Comparison of ENCODE assay signal across 16 cellular contexts in the genomic region with DNA sequence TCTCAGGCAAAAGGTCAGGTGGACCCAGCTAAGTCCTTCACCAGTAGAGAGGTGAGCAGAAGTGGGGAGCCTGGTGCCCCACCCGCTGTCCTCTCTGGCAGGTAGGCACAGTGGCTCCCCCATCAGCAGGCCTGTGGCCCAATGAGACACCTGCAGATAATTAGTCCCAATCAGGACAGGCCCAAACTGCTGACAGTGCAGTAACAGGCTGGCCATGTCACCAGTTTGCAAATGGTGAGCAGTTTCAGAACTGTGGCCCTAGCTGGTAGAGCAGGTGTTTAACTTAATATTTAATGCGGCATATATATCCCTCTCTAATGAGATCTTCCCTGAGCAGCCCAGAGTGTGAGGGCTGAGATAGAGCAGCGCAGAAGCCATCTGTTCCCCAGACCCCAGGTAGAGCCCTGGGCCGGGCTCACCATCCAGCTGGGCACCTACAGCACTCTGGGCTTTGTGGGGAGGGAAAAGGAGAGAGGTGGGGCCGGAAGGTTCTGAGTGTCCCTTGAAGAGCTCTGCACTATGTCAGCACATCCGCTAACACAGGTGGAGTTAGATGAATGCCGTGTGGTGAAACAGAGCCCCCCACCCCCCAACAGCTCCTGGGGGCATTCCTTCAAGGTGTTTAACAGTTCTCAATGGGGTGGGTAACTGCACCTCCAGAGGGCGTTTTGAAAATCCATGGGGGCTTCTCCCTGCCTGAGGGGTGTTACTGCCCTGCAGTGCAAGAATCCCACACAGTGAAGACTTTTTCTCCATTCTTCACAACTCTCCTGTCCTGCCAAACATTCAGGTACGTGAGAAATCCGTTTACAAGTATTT.
A peak's percentile ranks its signal among the peaks of the same experiment; 100 is the strongest.
DNase-seq lines count a peak whose midpoint lies in the region; ATAC-seq and TF ChIP-seq lines count a peak whose summit lies in the region.
"Had no signal": no experiment of that assay in that cellular context is flagged by ENCODE, and none has a peak within 500 bp of the region (broad histone marks: within the 10 kb centered on the region; RNA-seq: fewer than 3 reads in every experiment).

No MANE protein-coding gene starts in this region.

- H3K27me3 ChIP-seq in DND-41 (ENCODE audit: insufficient read depth, low read length, poor library complexity) (peaks cover 4% of the 10 kb centered on the region), WERI-Rb-1 (ENCODE audit: insufficient read depth, low read depth, severe bottlenecking) (no peaks in the 10 kb centered on the region)
- H3K27me3 ChIP-seq: testis had no signal

- H3K4me3 Mint-ChIP-seq in HFFc6, result no peak overlapping the region
- H3K4me3 Mint-ChIP-seq in naive B cell, result no peak overlapping the region
- no peak overlapping the region for H3K4me3 Mint-ChIP-seq in type B pancreatic cell
- H3K4me3 Mint-ChIP-seq: dendritic cell treated with granulocyte-macrophage colony-stimulating factor and Interleukin-4, amounts not matched to agents 40 ng/mL and 50 ng/mL, for 4 days; naive thymus-derived CD4-positive, alpha-beta T cell had no signal

- no peak overlapping the region for H3K4me2 ChIP-seq in DND-41 (ENCODE audit: insufficient read depth, low read length)

- no peak for DNase-seq in DND-41
- DNase-seq in HFFc6, result no peak
- DNase-seq in WERI-Rb-1, result no peak
- no peak for DNase-seq in naive B cell
- no peak for DNase-seq in type B pancreatic cell (ENCODE audit: extremely low spot score, unreplicated experiment)
- DNase-seq in erythroblast (lab: John Stamatoyannopoulos, UW), result no peak
- DNase-seq in AG08395 (ENCODE audit: low spot score), result no peak
- DNase-seq: amygdala; hypothalamus; left ventricle myocardium superior; naive thymus-derived CD4-positive, alpha-beta T cell; NCI-H2029 treated with DMSO at 0.1 percent for 48 hours; testis had no signal

- H3K27me3 Mint-ChIP-seq in HFFc6 (ENCODE audit: insufficient read depth) (peaks cover 48% of the 10 kb centered on the region), naive B cell (no peaks in the 10 kb centered on the region), type B pancreatic cell (peaks cover 28% of the 10 kb centered on the region)

- H3K4me1 Mint-ChIP-seq in HFFc6 (ENCODE audit: low read depth) (no peaks in the 10 kb centered on the region), naive B cell (peaks cover 28 to 44% (median 31%) of the 10 kb centered on the region in 3 donors), type B pancreatic cell (ENCODE audit: unreplicated experiment) (no peaks in the 10 kb centered on the region)

- no peak overlapping the region for H3K9ac ChIP-seq in DND-41 (ENCODE audit: low read depth, low read length)

- H3K4me1 ChIP-seq in DND-41 (ENCODE audit: insufficient read depth, low read length), result no peaks in the 10 kb centered on the region
- H3K4me1 ChIP-seq: testis had no signal

- H3K36me3 ChIP-seq in DND-41 (ENCODE audit: insufficient read depth, low read length), result no peaks in the 10 kb centered on the region
- H3K36me3 ChIP-seq in WERI-Rb-1, result peaks cover 19% of the 10 kb centered on the region

- H2AFZ ChIP-seq in DND-41 (ENCODE audit: low read depth, low read length), result no peak overlapping the region

- TF ChIP-seq CTCF in DND-41 (IDR thresholded peaks at IDR 0.05; ENCODE audit: borderline replicate concordance, extremely low read depth, low read length, poor library complexity, severe bottlenecking) (peak; percentile 30), HFFc6 (IDR thresholded peaks at IDR 0.05) (peak; percentile 42; the same call in 1 of the 2 replicates), WERI-Rb-1 (IDR thresholded peaks at IDR 0.05; ENCODE audit: low read depth, low read length) (peak; percentile 35; the same call in 1 of the 2 replicates), type B pancreatic cell (conservative IDR thresholded peaks at IDR 0.05) (no peak)

- peak; percentile 35; the same call in 2 of the 3 replicates for ATAC-seq in DND-41 (ENCODE audit: insufficient read depth, low read depth)
- ATAC-seq in naive B cell (ENCODE audit: low read depth in 2 of 2), result no peak
- ATAC-seq in GM21390 (IDR thresholded peaks at IDR 0.05; ENCODE audit: unreplicated experiment), result no peak
- ATAC-seq: left ventricle myocardium superior; naive thymus-derived CD4-positive, alpha-beta T cell had no signal

- TF ChIP-seq POLR2A in erythroblast (IDR thresholded peaks at IDR 0.05; ENCODE audit: low read length), result no peak

- H3K4me3 ChIP-seq in DND-41 (ENCODE audit: low read depth in 1 of 2, low read length in 2 of 2) (no peak overlapping the region), WERI-Rb-1 (ENCODE audit: low read depth, low read length) (no peak overlapping the region)
- H3K4me3 ChIP-seq: testis had no signal

- H3K9me3 Mint-ChIP-seq in HFFc6 (no peaks in the 10 kb centered on the region; the same call in 1 of the 2 replicates), naive B cell (no peaks in the 10 kb centered on the region), type B pancreatic cell (no peaks in the 10 kb centered on the region)
- H3K9me3 Mint-ChIP-seq: dendritic cell treated with granulocyte-macrophage colony-stimulating factor and Interleukin-4, amounts not matched to agents 40 ng/mL and 50 ng/mL, for 4 days; naive thymus-derived CD4-positive, alpha-beta T cell had no signal

- H3K36me3 Mint-ChIP-seq in HFFc6 (ENCODE audit: low read depth), result no peaks in the 10 kb centered on the region; the same call in 1 of the 2 replicates
- peaks cover 17 to 26% of the 10 kb centered on the region in 2 donors for H3K36me3 Mint-ChIP-seq in naive B cell
- H3K36me3 Mint-ChIP-seq in type B pancreatic cell, result no peaks in the 10 kb centered on the region
- H3K36me3 Mint-ChIP-seq: naive thymus-derived CD4-positive, alpha-beta T cell had no signal

- H3K79me2 ChIP-seq in DND-41 (ENCODE audit: insufficient read depth, low read length), result no peaks in the 10 kb centered on the region

- no peaks in the 10 kb centered on the region for H4K20me1 ChIP-seq in DND-41 (ENCODE audit: insufficient read depth, low read length)

- H3K9me3 ChIP-seq in DND-41 (ENCODE audit: insufficient read depth, low read length, severe bottlenecking) (no peaks in the 10 kb centered on the region), WERI-Rb-1 (ENCODE audit: severe bottlenecking) (no peaks in the 10 kb centered on the region)
- H3K9me3 ChIP-seq: testis had no signal

- H3K27ac Mint-ChIP-seq in HFFc6 (no peak overlapping the region), naive B cell (peak overlapping the region; percentile 49 to 89 (median 76)), type B pancreatic cell (no peak overlapping the region)
- H3K27ac Mint-ChIP-seq: dendritic cell treated with granulocyte-macrophage colony-stimulating factor and Interleukin-4, amounts not matched to agents 40 ng/mL and 50 ng/mL, for 4 days; naive thymus-derived CD4-positive, alpha-beta T cell had no signal

- H3K27ac ChIP-seq in DND-41 (ENCODE audit: low read length) (no peak overlapping the region), WERI-Rb-1 (no peak overlapping the region)
- H3K27ac ChIP-seq: HL-60, testis had no signal

Comparison
In these comparisons a context has a peak if more than half of its experiments do, and no peak if none do; other contexts are left out.
1. H3K27ac Mint-ChIP-seq: peak in naive B cell (6 of 6); none in HFFc6 (single experiment) and type B pancreatic cell (single experiment).